Comparison of ENCODE assay signal across 1 cellular context in the genomic region with DNA sequence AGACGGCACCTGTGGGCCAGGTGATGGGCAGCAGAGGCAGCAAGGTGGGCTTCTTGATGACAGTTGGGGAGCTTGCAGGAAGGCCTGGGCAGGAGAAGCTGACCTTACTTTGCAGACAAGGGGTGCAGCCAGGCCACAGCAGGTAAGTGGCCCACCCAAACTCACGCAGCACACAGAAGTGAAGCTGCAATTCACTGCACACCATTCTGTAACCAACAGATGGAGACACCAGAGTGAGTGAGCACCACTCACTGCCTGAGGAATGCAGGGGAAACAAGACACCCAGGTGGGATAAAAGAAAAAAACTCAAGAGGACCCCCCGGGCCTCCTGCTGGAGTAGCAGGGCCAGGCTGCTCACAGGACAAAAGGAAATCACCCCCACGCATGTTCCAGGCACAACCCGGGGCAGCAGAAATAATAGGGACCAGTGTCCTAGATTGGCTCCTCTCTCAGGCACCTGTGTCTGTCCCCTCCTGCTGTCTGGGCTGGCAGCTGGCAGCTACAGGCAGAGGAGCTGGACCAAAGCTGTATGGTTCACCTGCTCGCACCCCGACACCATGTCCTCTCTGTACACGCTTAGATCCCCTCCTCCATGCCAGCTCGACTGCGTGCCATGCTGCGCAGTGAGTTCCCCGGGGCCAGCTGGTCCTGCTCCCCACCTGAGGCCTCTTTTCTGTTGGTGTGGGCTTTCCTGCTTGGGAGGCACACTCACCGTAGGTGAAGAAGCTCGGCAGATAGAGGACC.
TF ChIP-seq lines count a peak whose summit lies in the region.

No MANE protein-coding gene starts in this region.

TF ChIP-seq in H1, 55 proteins besides CTCF, POLR2A, EP300 and RAD21:
- TF ChIP-seq TCF12 (IDR thresholded peaks at IDR 0.05; ENCODE audit: low read depth, low read length), result 0 out of 2 replicates have a peak, but pooled peaks have one; percentile 11
- peak; percentile 48; the same call in 1 of the 2 replicates for TF ChIP-seq TEAD4 (IDR thresholded peaks at IDR 0.05; ENCODE audit: low read depth, low read length)
- 0 out of 2 replicates have a peak, but pooled peaks have one; percentile 17 for TF ChIP-seq POLR2AphosphoS5 (IDR thresholded peaks at IDR 0.05; ENCODE audit: low read depth, low read length)
- no peak for TF ChIP-seq JUN (IDR thresholded peaks at IDR 0.05; ENCODE audit: low read depth, low read length)
